ENCODE assay signal across 1 cellular context in genomic region chr17:7258731-7259554, GRCh38.
TF ChIP-seq lines count a peak whose summit lies in the region.

No MANE protein-coding gene starts in this region.

TF ChIP-seq in HEK293, 187 proteins besides CTCF, POLR2A, EP300 and RAD21 (continued from another document):
- peak; percentile 75 for TF ChIP-seq KLF10 (tag by site-specific recombination; IDR thresholded peaks at IDR 0.05)
- TF ChIP-seq ZFP37 (tag by site-specific recombination; IDR thresholded peaks at IDR 0.05), result no peak
- peak; percentile 47; the same call in 1 of the 2 replicates for TF ChIP-seq SP7 (tag by site-specific recombination; IDR thresholded peaks at IDR 0.05)
- no peak for TF ChIP-seq GLIS1 (tag by site-specific recombination; IDR thresholded peaks at IDR 0.05)
